Comparison of ENCODE assay signal across 1 cellular context in the genomic region with DNA sequence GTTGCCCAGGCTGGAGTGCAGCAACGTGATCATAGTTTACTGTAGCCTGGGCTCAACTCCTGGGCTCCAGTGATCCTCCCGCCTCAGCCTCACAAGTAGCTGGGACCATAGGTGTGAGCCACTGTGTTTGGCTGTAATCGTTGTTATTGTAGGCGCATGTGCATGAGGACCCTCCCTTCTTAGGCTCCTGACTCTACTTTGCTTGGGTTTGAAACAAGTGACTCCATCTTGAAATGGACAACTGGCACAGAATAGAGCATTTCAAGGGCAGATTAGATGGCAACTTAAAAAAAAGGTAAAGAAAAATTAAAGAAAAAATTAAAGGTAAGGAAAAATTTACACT.
A peak's percentile ranks its signal among the peaks of the same experiment; 100 is the strongest.
TF ChIP-seq lines count a peak whose summit lies in the region.

No MANE protein-coding gene starts in this region.

TF ChIP-seq in K562, 482 proteins besides CTCF, POLR2A, EP300 and RAD21 (continued from another document):
- TF ChIP-seq, protein P1, sequence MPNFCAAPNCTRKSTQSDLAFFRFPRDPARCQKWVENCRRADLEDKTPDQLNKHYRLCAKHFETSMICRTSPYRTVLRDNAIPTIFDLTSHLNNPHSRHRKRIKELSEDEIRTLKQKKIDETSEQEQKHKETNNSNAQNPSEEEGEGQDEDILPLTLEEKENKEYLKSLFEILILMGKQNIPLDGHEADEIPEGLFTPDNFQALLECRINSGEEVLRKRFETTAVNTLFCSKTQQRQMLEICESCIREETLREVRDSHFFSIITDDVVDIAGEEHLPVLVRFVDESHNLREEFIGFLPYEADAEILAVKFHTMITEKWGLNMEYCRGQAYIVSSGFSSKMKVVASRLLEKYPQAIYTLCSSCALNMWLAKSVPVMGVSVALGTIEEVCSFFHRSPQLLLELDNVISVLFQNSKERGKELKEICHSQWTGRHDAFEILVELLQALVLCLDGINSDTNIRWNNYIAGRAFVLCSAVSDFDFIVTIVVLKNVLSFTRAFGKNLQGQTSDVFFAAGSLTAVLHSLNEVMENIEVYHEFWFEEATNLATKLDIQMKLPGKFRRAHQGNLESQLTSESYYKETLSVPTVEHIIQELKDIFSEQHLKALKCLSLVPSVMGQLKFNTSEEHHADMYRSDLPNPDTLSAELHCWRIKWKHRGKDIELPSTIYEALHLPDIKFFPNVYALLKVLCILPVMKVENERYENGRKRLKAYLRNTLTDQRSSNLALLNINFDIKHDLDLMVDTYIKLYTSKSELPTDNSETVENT (CRISPR knock-in tag; IDR thresholded peaks at IDR 0.05) = no peak
- TF ChIP-seq PTTG1 (tag; IDR thresholded peaks at IDR 0.05; ENCODE audit: low read depth) (no peak), ZNF133 (CRISPR knock-in tag; IDR thresholded peaks at IDR 0.05) (no peak), TRIM24 (IDR thresholded peaks at IDR 0.05) (no peak), MAZ (CRISPR knock-in tag; conservative IDR thresholded peaks at IDR 0.05 in 1 of 2, IDR thresholded peaks at IDR 0.05 in 1 of 2) (no peak), MTA1 (IDR thresholded peaks at IDR 0.05; ENCODE audit: borderline replicate concordance) (no peak), ETV5 (CRISPR knock-in tag; IDR thresholded peaks at IDR 0.05; ENCODE audit: low read depth) (no peak), RAD51 (IDR thresholded peaks at IDR 0.05; ENCODE audit: borderline replicate concordance, low read depth) (no peak), NR2F6 (CRISPR knock-in tag; IDR thresholded peaks at IDR 0.05) (no peak), ZNF668 (CRISPR knock-in tag; IDR thresholded peaks at IDR 0.05) (no peak), BRF1 (IDR thresholded peaks at IDR 0.05; ENCODE audit: borderline replicate concordance, extremely low read depth, insufficient read length) (no peak), XRCC3 (IDR thresholded peaks at IDR 0.05) (no peak), ZNF778 (CRISPR knock-in tag; IDR thresholded peaks at IDR 0.05) (no peak), BRD9 (IDR thresholded peaks at IDR 0.05; ENCODE audit: low read depth, partially characterized antibody) (no peak), FUS (optimal IDR thresholded peaks at IDR 0.05; ENCODE audit: low read depth, low read length) (no peak), LEF1 (IDR thresholded peaks at IDR 0.05) (no peak), MTA3 (IDR thresholded peaks at IDR 0.05; ENCODE audit: borderline replicate concordance) (no peak), FOXP1 (CRISPR knock-in tag; IDR thresholded peaks at IDR 0.05) (no peak), BHLHE40 (IDR thresholded peaks at IDR 0.05; ENCODE audit: low read length) (no peak), CBFA2T3 (IDR thresholded peaks at IDR 0.05) (no peak), SMARCB1 (IDR thresholded peaks at IDR 0.05; ENCODE audit: insufficient read length, low read depth) (no peak), ARHGAP35 (IDR thresholded peaks at IDR 0.05; ENCODE audit: partially characterized antibody) (no peak), ZNF175 (CRISPR knock-in tag; IDR thresholded peaks at IDR 0.05; ENCODE audit: low read depth) (no peak), SRSF1 (IDR thresholded peaks at IDR 0.05; ENCODE audit: low read depth, low read length) (no peak), NFRKB (IDR thresholded peaks at IDR 0.05; ENCODE audit: low read depth) (no peak), HDAC3 (IDR thresholded peaks at IDR 0.05; ENCODE audit: borderline replicate concordance, partially characterized antibody) (no peak), ZNF785 (CRISPR knock-in tag; IDR thresholded peaks at IDR 0.05) (no peak)
- TF ChIP-seq, protein P2, sequence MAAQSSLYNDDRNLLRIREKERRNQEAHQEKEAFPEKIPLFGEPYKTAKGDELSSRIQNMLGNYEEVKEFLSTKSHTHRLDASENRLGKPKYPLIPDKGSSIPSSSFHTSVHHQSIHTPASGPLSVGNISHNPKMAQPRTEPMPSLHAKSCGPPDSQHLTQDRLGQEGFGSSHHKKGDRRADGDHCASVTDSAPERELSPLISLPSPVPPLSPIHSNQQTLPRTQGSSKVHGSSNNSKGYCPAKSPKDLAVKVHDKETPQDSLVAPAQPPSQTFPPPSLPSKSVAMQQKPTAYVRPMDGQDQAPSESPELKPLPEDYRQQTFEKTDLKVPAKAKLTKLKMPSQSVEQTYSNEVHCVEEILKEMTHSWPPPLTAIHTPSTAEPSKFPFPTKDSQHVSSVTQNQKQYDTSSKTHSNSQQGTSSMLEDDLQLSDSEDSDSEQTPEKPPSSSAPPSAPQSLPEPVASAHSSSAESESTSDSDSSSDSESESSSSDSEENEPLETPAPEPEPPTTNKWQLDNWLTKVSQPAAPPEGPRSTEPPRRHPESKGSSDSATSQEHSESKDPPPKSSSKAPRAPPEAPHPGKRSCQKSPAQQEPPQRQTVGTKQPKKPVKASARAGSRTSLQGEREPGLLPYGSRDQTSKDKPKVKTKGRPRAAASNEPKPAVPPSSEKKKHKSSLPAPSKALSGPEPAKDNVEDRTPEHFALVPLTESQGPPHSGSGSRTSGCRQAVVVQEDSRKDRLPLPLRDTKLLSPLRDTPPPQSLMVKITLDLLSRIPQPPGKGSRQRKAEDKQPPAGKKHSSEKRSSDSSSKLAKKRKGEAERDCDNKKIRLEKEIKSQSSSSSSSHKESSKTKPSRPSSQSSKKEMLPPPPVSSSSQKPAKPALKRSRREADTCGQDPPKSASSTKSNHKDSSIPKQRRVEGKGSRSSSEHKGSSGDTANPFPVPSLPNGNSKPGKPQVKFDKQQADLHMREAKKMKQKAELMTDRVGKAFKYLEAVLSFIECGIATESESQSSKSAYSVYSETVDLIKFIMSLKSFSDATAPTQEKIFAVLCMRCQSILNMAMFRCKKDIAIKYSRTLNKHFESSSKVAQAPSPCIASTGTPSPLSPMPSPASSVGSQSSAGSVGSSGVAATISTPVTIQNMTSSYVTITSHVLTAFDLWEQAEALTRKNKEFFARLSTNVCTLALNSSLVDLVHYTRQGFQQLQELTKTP (IDR thresholded peaks at IDR 0.05; ENCODE audit: low read depth in 1 of 2, partially characterized antibody in 2 of 2) = no peak
- TF ChIP-seq, protein P3, sequence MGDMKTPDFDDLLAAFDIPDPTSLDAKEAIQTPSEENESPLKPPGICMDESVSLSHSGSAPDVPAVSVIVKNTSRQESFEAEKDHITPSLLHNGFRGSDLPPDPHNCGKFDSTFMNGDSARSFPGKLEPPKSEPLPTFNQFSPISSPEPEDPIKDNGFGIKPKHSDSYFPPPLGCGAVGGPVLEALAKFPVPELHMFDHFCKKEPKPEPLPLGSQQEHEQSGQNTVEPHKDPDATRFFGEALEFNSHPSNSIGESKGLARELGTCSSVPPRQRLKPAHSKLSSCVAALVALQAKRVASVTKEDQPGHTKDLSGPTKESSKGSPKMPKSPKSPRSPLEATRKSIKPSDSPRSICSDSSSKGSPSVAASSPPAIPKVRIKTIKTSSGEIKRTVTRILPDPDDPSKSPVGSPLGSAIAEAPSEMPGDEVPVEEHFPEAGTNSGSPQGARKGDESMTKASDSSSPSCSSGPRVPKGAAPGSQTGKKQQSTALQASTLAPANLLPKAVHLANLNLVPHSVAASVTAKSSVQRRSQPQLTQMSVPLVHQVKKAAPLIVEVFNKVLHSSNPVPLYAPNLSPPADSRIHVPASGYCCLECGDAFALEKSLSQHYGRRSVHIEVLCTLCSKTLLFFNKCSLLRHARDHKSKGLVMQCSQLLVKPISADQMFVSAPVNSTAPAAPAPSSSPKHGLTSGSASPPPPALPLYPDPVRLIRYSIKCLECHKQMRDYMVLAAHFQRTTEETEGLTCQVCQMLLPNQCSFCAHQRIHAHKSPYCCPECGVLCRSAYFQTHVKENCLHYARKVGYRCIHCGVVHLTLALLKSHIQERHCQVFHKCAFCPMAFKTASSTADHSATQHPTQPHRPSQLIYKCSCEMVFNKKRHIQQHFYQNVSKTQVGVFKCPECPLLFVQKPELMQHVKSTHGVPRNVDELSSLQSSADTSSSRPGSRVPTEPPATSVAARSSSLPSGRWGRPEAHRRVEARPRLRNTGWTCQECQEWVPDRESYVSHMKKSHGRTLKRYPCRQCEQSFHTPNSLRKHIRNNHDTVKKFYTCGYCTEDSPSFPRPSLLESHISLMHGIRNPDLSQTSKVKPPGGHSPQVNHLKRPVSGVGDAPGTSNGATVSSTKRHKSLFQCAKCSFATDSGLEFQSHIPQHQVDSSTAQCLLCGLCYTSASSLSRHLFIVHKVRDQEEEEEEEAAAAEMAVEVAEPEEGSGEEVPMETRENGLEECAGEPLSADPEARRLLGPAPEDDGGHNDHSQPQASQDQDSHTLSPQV (IDR thresholded peaks at IDR 0.05) = 0 out of 2 replicates have a peak, but pooled peaks have one; percentile 34
- TF ChIP-seq, protein P4, sequence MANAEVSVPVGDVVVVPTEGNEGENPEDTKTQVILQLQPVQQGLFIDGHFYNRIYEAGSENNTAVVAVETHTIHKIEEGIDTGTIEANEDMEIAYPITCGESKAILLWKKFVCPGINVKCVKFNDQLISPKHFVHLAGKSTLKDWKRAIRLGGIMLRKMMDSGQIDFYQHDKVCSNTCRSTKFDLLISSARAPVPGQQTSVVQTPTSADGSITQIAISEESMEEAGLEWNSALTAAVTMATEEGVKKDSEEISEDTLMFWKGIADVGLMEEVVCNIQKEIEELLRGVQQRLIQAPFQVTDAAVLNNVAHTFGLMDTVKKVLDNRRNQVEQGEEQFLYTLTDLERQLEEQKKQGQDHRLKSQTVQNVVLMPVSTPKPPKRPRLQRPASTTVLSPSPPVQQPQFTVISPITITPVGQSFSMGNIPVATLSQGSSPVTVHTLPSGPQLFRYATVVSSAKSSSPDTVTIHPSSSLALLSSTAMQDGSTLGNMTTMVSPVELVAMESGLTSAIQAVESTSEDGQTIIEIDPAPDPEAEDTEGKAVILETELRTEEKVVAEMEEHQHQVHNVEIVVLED (CRISPR knock-in tag; IDR thresholded peaks at IDR 0.05) = no peak
- TF ChIP-seq, protein P5, sequence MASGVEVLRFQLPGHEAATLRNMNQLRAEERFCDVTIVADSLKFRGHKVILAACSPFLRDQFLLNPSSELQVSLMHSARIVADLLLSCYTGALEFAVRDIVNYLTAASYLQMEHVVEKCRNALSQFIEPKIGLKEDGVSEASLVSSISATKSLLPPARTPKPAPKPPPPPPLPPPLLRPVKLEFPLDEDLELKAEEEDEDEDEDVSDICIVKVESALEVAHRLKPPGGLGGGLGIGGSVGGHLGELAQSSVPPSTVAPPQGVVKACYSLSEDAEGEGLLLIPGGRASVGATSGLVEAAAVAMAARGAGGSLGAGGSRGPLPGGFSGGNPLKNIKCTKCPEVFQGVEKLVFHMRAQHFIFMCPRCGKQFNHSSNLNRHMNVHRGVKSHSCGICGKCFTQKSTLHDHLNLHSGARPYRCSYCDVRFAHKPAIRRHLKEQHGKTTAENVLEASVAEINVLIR (CRISPR knock-in tag; IDR thresholded peaks at IDR 0.05) = no peak
- TF ChIP-seq, protein P6, sequence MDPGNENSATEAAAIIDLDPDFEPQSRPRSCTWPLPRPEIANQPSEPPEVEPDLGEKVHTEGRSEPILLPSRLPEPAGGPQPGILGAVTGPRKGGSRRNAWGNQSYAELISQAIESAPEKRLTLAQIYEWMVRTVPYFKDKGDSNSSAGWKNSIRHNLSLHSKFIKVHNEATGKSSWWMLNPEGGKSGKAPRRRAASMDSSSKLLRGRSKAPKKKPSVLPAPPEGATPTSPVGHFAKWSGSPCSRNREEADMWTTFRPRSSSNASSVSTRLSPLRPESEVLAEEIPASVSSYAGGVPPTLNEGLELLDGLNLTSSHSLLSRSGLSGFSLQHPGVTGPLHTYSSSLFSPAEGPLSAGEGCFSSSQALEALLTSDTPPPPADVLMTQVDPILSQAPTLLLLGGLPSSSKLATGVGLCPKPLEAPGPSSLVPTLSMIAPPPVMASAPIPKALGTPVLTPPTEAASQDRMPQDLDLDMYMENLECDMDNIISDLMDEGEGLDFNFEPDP (CRISPR knock-in tag; IDR thresholded peaks at IDR 0.05) = no peak
